ENCODE assay signal across 8 cellular contexts in the genomic region with DNA sequence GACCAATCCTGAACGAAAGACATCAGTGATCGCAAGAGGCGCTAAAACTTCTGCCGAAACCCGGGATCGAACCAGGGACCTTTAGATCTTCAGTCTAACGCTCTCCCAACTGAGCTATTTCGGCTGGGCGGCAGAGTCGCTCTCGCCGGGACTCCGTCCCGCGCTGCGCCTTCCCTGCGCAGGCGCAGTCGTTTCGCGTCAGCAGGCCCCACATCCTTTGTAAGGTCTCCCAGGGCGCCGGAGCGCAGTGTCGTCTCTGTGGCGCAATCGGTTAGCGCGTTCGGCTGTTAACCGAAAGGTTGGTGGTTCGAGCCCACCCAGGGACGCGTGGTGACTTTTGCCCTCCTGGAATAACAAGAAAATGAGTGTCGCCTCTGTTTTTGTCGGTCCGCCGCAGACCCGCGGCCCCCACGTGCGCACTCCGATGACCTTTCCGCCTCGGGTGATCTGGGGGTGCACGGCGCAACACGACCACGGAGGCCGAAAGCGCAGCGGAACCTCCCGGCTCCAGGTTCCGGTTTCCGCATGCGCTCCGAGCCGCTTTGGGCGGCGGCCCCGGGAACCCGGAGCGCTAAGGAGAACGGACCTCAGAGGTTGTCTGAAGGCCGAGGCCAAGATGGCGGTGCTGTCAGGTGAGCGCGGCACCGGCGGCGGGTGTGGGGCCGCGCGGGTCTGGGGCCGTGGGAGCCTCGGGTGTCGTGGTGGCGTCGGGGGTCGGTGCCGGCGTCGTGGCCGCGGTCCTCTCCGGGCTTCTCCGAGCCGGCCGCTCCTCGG. TPM values are rescaled to one million over a fixed set of nuclear protein-coding genes. Genes with fewer than 3 reads are reported as not detected.
DNase-seq lines count a peak whose midpoint lies in the region; ATAC-seq, FAIRE-seq and TF ChIP-seq lines count a peak whose summit lies in the region.

NDUFS7 (plus strand) TSS at position 597 of the 774 bp plus-strand sequence; CDS start at position 617, 20 bp downstream.

- peak within 1 kb of the TSS; percentile 96 for H3K9ac ChIP-seq in mesenchymal stem cell (ENCODE audit: low read length)

- H2AFZ ChIP-seq in mesenchymal stem cell (ENCODE audit: low read depth, low read length): peak within 1 kb of the TSS; percentile 30

- peaks cover 8% of the 10 kb centered on the region for H3K4me1 Mint-ChIP-seq in Caco-2 (ENCODE audit: low read depth, unreplicated experiment)
- peaks cover 25 to 27% of the 10 kb centered on the region in 2 donors for H3K4me1 Mint-ChIP-seq in effector memory CD8-positive, alpha-beta T cell (ENCODE audit: low read depth in 2 of 2)

- POLR2A ChIA-PET in Caco-2 (lab: Charles Lee): no interaction called here
- POLR2A ChIA-PET in activated CD8-positive, alpha-beta memory T cell treated with anti-CD3 and anti-CD28 coated beads for 36 hours (lab: Charles Lee): interaction anchor here (0.7 to 1.1 kb wide), 2 partner anchors 19 to 301 kb away, joined by 3 to 4 read pairs; no protein-coding TSS in a partner anchor

- no peak for FAIRE-seq in HTR-8/SVneo (lab: Jason Lieb, UNC)

- H3K4me2 ChIP-seq in mesenchymal stem cell (ENCODE audit: low read length, poor library complexity, severe bottlenecking): peak within 1 kb of the TSS; percentile 61

- H3K9me3 ChIP-seq in Caco-2: no peaks in the 10 kb centered on the region
- H3K9me3 ChIP-seq in mesenchymal stem cell (ENCODE audit: control insufficient read depth, low read length): no peaks in the 10 kb centered on the region

- H4K8ac ChIP-seq in mesenchymal stem cell (ENCODE audit: low read length): peak within 1 kb of the TSS; percentile 78

- H3K14ac ChIP-seq in mesenchymal stem cell (ENCODE audit: low read length in 2 of 2): peak within 1 kb of the TSS in 1 of 2 experiments; percentile 77

- peak; percentile 50 for ATAC-seq in GM21367 (IDR thresholded peaks at IDR 0.05; ENCODE audit: unreplicated experiment)
- ATAC-seq in effector memory CD8-positive, alpha-beta T cell (replicated peaks): peak; percentile 84

- H2BK12ac ChIP-seq in mesenchymal stem cell (ENCODE audit: low read length in 2 of 2): no peak within 1 kb of the TSS

- H3K9me3 Mint-ChIP-seq in Caco-2 (ENCODE audit: unreplicated experiment): no peaks in the 10 kb centered on the region
- H3K9me3 Mint-ChIP-seq in effector memory CD8-positive, alpha-beta T cell: peaks cover 0 to 2% of the 10 kb centered on the region in 2 donors

- peak within 1 kb of the TSS; percentile 51 to 67 for H3K4ac ChIP-seq in mesenchymal stem cell (ENCODE audit: low read depth in 1 of 2, low read length in 2 of 2)

- no peak for TF ChIP-seq CTCF in Caco-2 (IDR thresholded peaks at IDR 0.05; ENCODE audit: insufficient read depth in 1 of 2, low read depth in 1 of 2, low read length in 1 of 2, severe bottlenecking in 1 of 2, unreplicated experiment in 1 of 2)

- intact Hi-C loops in Caco-2 (cut with micrococcal nuclease; ENCODE audit: unreplicated experiment): no loop called here

- H3K27ac Mint-ChIP-seq in Caco-2 (ENCODE audit: unreplicated experiment): peak within 1 kb of the TSS; percentile 99
- H3K27ac Mint-ChIP-seq in effector memory CD8-positive, alpha-beta T cell: peak within 1 kb of the TSS; percentile 100

- peaks cover 29% of the 10 kb centered on the region for H3K36me3 Mint-ChIP-seq in Caco-2 (ENCODE audit: insufficient read depth, unreplicated experiment)
- peaks cover 35% of the 10 kb centered on the region for H3K36me3 Mint-ChIP-seq in effector memory CD8-positive, alpha-beta T cell (ENCODE audit: insufficient read depth)

- H3K4me3 Mint-ChIP-seq in Caco-2 (ENCODE audit: unreplicated experiment): peak within 1 kb of the TSS; percentile 85
- peak within 1 kb of the TSS; percentile 97 to 99 for H3K4me3 Mint-ChIP-seq in effector memory CD8-positive, alpha-beta T cell

- H3K18ac ChIP-seq in mesenchymal stem cell (ENCODE audit: low read depth in 1 of 2, low read length in 2 of 2): peak within 1 kb of the TSS; percentile 93 to 98

- peak within 1 kb of the TSS; percentile 11 for H2BK120ac ChIP-seq in mesenchymal stem cell (ENCODE audit: low read depth, low read length)

- 0 out of 2 replicates have a peak, but pooled peaks cover 3% of the 10 kb centered on the region for H3K4me1 ChIP-seq in Caco-2
- peaks cover 6% of the 10 kb centered on the region for H3K4me1 ChIP-seq in mesenchymal stem cell (ENCODE audit: control insufficient read depth, insufficient read depth, low read depth, low read length)

- H3K36me3 ChIP-seq in Caco-2 (ENCODE audit: control insufficient read depth, insufficient read depth, low read length): no peaks in the 10 kb centered on the region; the same call in 1 of the 2 replicates
- peaks cover 4 to 29% of the 10 kb centered on the region in 2 experiments for H3K36me3 ChIP-seq in mesenchymal stem cell (ENCODE audit: control insufficient read depth in 1 of 2, insufficient read depth in 2 of 2, low read depth in 1 of 2, low read length in 2 of 2)

- no peak within 1 kb of the TSS for H3K23ac ChIP-seq in mesenchymal stem cell (ENCODE audit: low read length in 2 of 2)

- peaks cover 6% of the 10 kb centered on the region for H3K27me3 Mint-ChIP-seq in Caco-2 (ENCODE audit: insufficient read depth, unreplicated experiment)
- H3K27me3 Mint-ChIP-seq in effector memory CD8-positive, alpha-beta T cell: peaks cover 5 to 9% of the 10 kb centered on the region in 2 donors

- no TSS peak for BruUV-seq in Caco-2 (replicated peaks; lab: Mats Ljungman, UMichigan)

- peak within 1 kb of the TSS; percentile 77 for H3K27ac ChIP-seq in mesenchymal stem cell (ENCODE audit: low read length, poor library complexity, severe bottlenecking)

- H3K79me1 ChIP-seq in mesenchymal stem cell (replicated peaks; ENCODE audit: low read length, poor library complexity, severe bottlenecking): peaks cover 32% of the 10 kb centered on the region

- H3K27me3 ChIP-seq in Caco-2 (replicated peaks; ENCODE audit: control insufficient read depth, insufficient read depth, low read length) (no peaks in the 10 kb centered on the region), mesenchymal stem cell (ENCODE audit: control insufficient read depth in 1 of 2, insufficient read depth in 1 of 2, low read length in 2 of 2) (no peaks in the 10 kb centered on the region)

- WGBS in mesenchymal stem cell: under 1% methylated on average over 90 of the region's 90 CpGs

- no peak within 1 kb of the TSS for H2BK5ac ChIP-seq in mesenchymal stem cell (ENCODE audit: low read depth, low read length, poor library complexity, severe bottlenecking)

- H2BK15ac ChIP-seq in mesenchymal stem cell (ENCODE audit: low read depth, poor library complexity, severe bottlenecking): peak within 1 kb of the TSS; percentile 68

- H4K91ac ChIP-seq in mesenchymal stem cell (ENCODE audit: low read length): peak within 1 kb of the TSS; percentile 62

- no peak within 1 kb of the TSS for H2AK5ac ChIP-seq in mesenchymal stem cell (ENCODE audit: low read length, severe bottlenecking)

- CTCF ChIA-PET in Caco-2 (lab: Charles Lee): interaction anchor here (0.8 to 1.0 kb wide), 2 partner anchors 29 to 117 kb away, joined by 3 read pairs; no protein-coding TSS in a partner anchor
- CTCF ChIA-PET in activated CD8-positive, alpha-beta memory T cell treated with anti-CD3 and anti-CD28 coated beads for 36 hours (lab: Charles Lee): interaction anchor here (0.7 to 1.7 kb wide), 10 partner anchors 19 to 310 kb away, joined by 3 to 6 read pairs (median 3); partner anchors contain the start of gene ATP5F1D

- H3K4me3 ChIP-seq in Caco-2 (ENCODE audit: low read depth, low read length) (peak within 1 kb of the TSS; percentile 97), mesenchymal stem cell (ENCODE audit: insufficient read depth in 1 of 2, low read depth in 1 of 2, low read length in 2 of 2) (peak within 1 kb of the TSS; percentile 86 to 96)

- DNase-seq in Caco-2: peak; percentile 87 to 91
- peak; percentile 67 for DNase-seq in HTR-8/SVneo (ENCODE audit: insufficient read length, low spot score)
- DNase-seq in NOMO-1 treated with DMSO at 0.1 percent for 48 hours (lab: John Stamatoyannopoulos, UW; ENCODE audit: unreplicated experiment): peak; percentile 79
- peak; percentile 92 to 99 (median 98) for DNase-seq in effector memory CD8-positive, alpha-beta T cell
- peak; percentile 91 for DNase-seq in mesenchymal stem cell
- peak; percentile 91 for DNase-seq in stimulated activated CD8-positive, alpha-beta memory T cell treated with anti-CD3 and anti-CD28 coated beads, Interleukin-12 subunit alpha, Interleukin-12 subunit beta, amount 100 ng/mL, for 4 hours (ENCODE audit: low read depth)

RNA-seq across cellular contexts. Expression of gene NDUFS7, which starts in this region (rescaled TPM):
- 111 and 114 TPM in 2 replicates for total RNA-seq in Caco-2 (2022)
- 100 to 1,000 TPM in 1 of 2 experiments, 10 to 100 TPM in 1; 99.4 to 104 TPM for total RNA-seq in activated CD8-positive, alpha-beta memory T cell treated with anti-CD3 and anti-CD28 coated beads for 36 hours
- polyA plus RNA-seq in mesenchymal stem cell (2013, experiment 1 of 2): 54.3 TPM
- 52.4 TPM for polyA plus RNA-seq in mesenchymal stem cell (2013, experiment 2 of 2)

Comparison
In these comparisons a context has a peak if more than half of its experiments do, and no peak if none do; other contexts are left out.
1. Peak in every context shown above with its lines: DNase-seq, ATAC-seq, H3K4me3 ChIP-seq and H3K27ac ChIP-seq.